ENCODE assay signal across 26 cellular contexts in the genomic region with DNA sequence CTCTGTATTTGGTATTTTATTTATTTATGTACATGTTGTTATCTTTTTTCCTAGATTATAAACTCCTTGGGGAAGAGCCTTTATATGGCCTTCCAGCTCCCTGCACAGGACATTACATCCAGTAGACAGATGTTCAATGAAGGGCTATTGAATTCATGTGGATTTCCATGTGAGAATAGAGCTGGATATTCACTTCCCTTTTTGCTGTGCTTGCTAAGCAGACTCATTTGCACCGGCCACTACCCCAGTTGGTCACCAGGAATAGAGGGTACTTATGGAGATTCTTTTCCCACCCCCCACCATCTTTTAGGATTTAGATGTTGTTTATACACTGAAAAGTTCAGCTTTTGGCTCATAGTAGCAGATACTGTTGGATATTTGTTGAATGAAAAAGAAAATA.
"Had no signal": no experiment of that assay in that cellular context is flagged by ENCODE, and none has a peak within 500 bp of the region (broad histone marks: within the 10 kb centered on the region; RNA-seq: fewer than 3 reads in every experiment).

No MANE protein-coding gene starts in this region.

- H3K4me3 ChIP-seq: colonic mucosa, esophagus squamous epithelium, gastrocnemius medialis, heart right ventricle, left lung, lower lobe of right lung had no signal

- DNase-seq: colonic mucosa; cortex of kidney; effector CD8-positive, alpha-beta T cell; effector memory CD8-positive, alpha-beta T cell; endodermal cell; erythroblast; esophagus squamous epithelium; foreskin fibroblast; foreskin melanocyte; gastrocnemius medialis; glutamatergic neuron; head of caudate nucleus; heart right ventricle; hippocampal formation; left cardiac atrium; left lung; left ventricle myocardium superior; lower lobe of right lung; mesenchymal stem cell; midbrain; naive thymus-derived CD4-positive, alpha-beta T cell had no signal

- H3K36me3 ChIP-seq: colonic mucosa, esophagus squamous epithelium, gastrocnemius medialis, heart right ventricle, left lung, lower lobe of right lung had no signal

- H3K27ac ChIP-seq: colonic mucosa, epithelial cell of prostate, esophagus squamous epithelium, gastrocnemius medialis, heart right ventricle, left lung, lower lobe of right lung had no signal

- H3K4me1 ChIP-seq: colonic mucosa, esophagus squamous epithelium, gastrocnemius medialis, heart right ventricle, left lung, lower lobe of right lung had no signal

- H3K27me3 ChIP-seq: colonic mucosa, esophagus squamous epithelium, gastrocnemius medialis, heart right ventricle, left lung had no signal

- ATAC-seq: effector memory CD8-positive, alpha-beta T cell; esophagus mucosa; gastrocnemius medialis; heart right ventricle; left cardiac atrium; left lung; left ventricle myocardium superior; lower lobe of right lung; naive thymus-derived CD4-positive, alpha-beta T cell had no signal

- FAIRE-seq: endometrium, islet of Langerhans, keratinocyte had no signal
